14 cellular contexts compared by ENCODE assay signal in the genomic region with DNA sequence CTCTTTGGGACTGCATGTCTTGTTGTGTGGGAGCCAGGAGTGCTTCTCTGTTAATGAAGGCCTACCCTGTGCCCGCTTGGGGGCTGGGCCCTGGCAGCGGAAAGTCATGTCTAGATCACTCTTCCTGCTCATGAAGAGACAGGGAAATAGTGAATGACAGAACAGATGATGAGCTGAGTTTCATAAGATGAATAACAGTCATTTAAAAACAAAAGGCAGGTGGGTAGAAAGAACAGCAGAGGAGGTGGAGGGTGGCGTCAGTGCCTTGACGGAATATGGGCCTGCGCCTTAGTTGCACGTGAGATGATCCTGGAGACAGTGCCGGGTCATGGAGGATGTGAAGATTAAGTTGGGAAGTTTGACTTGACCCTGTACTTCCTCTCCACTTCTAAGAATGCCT.
DNase-seq lines count a peak whose midpoint lies in the region; ATAC-seq and TF ChIP-seq lines count a peak whose summit lies in the region.
"Had no signal": no experiment of that assay in that cellular context is flagged by ENCODE, and none has a peak within 500 bp of the region (broad histone marks: within the 10 kb centered on the region; RNA-seq: fewer than 3 reads in every experiment).

No MANE protein-coding gene starts in this region.

- POLR2A ChIA-PET in activated CD4-positive, alpha-beta memory T cell treated with anti-CD3 and anti-CD28 coated beads for 36 hours (lab: Charles Lee), result no interaction called here
- POLR2A ChIA-PET in activated CD4-positive, alpha-beta memory T cell treated with anti-CD3 and anti-CD28 coated beads, Interleukin-2, amount 10 ng/mL, durations not matched to agents 7 days and 5 days (lab: Charles Lee), result no interaction called here

- no peaks in the 10 kb centered on the region for H3K27me3 ChIP-seq in esophagus muscularis mucosa
- no peaks in the 10 kb centered on the region for H3K27me3 ChIP-seq in GM23248 (replicated peaks; ENCODE audit: insufficient read depth)
- H3K27me3 ChIP-seq: spleen, thyroid gland had no signal

- WGBS in esophagus muscularis mucosa, result 92% methylated on average over 7 of the region's 7 CpGs
- 97 to 99% methylated on average over 7 of the region's 7 CpGs for WGBS in GM23248 (ENCODE audit: low coverage in 1 of 2, low lambda C conversion rate in 2 of 2, missing lambda C conversion rate in 2 of 2), 2 experiments

- H3K9me3 ChIP-seq in esophagus muscularis mucosa (no peaks in the 10 kb centered on the region), GM23248 (ENCODE audit: low read depth) (no peaks in the 10 kb centered on the region)
- H3K9me3 ChIP-seq: spleen, thyroid gland had no signal

- TF ChIP-seq EP300 in esophagus muscularis mucosa (IDR thresholded peaks at IDR 0.05), result no peak

- peak; percentile 80 for DNase-seq in activated CD4-positive, alpha-beta memory T cell treated with anti-CD3 and anti-CD28 coated beads for 36 hours
- no peak for DNase-seq in activated CD4-positive, alpha-beta memory T cell treated with anti-CD3 and anti-CD28 coated beads, Interleukin-2, amount 10 ng/mL, durations not matched to agents 7 days and 5 days
- peak; percentile 11 to 18 for DNase-seq in activated CD4-positive, alpha-beta T cell treated with anti-CD3 and anti-CD28 coated beads, Interleukin-2, amount 50 U/mL, for 4 hours
- peak; percentile 75 for DNase-seq in esophagus muscularis mucosa (ENCODE audit: extremely low spot score)
- no peak for DNase-seq in stimulated activated effector memory CD8-positive, alpha-beta T cell treated with anti-CD3 and anti-CD28 coated beads, Interleukin-12 subunit alpha, Interleukin-12 subunit beta, amount 100 ng/mL, for 72 hours (ENCODE audit: low spot score in 2 of 2)
- DNase-seq in chondrocyte (ENCODE audit: low spot score), result no peak
- no peak for DNase-seq in GM23248
- DNase-seq in HFFc6, result no peak
- DNase-seq: foreskin fibroblast; NCI-H1417 treated with DMSO at 0.1 percent for 48 hours; NK-92 treated with Interleukin-12 subunit alpha and Interleukin-12 subunit beta, amount 100 ng/mL, for 24 hours; spleen; thyroid gland had no signal

- peaks cover 100% of the 10 kb centered on the region for H3K79me2 ChIP-seq in GM23248 (ENCODE audit: insufficient read depth)

- H3K27ac ChIP-seq in esophagus muscularis mucosa (replicated peaks in 1 of 4) (no peak overlapping the region), GM23248 (no peak overlapping the region)
- H3K27ac ChIP-seq: spleen, thyroid gland had no signal

- intact Hi-C loops in activated CD4-positive, alpha-beta memory T cell treated with anti-CD3 and anti-CD28 coated beads for 36 hours (cut with micrococcal nuclease), result no loop called here
- intact Hi-C loops in esophagus muscularis mucosa (cut with DNase I), result no loop called here

- H3K4me1 ChIP-seq in esophagus muscularis mucosa (peaks cover 26 to 72% (median 32%) of the 10 kb centered on the region in 4 donors), GM23248 (ENCODE audit: insufficient read depth) (peaks cover 14% of the 10 kb centered on the region)

- H3K27me3 Mint-ChIP-seq in activated CD4-positive, alpha-beta memory T cell treated with anti-CD3 and anti-CD28 coated beads for 36 hours, result no peaks in the 10 kb centered on the region
- no peaks in the 10 kb centered on the region for H3K27me3 Mint-ChIP-seq in activated CD4-positive, alpha-beta memory T cell treated with anti-CD3 and anti-CD28 coated beads, Interleukin-2, amount 10 ng/mL, durations not matched to agents 7 days and 5 days
- H3K27me3 Mint-ChIP-seq in chondrocyte (ENCODE audit: low read depth), result no peaks in the 10 kb centered on the region
- no peaks in the 10 kb centered on the region for H3K27me3 Mint-ChIP-seq in HFFc6 (ENCODE audit: insufficient read depth)

- no peaks in the 10 kb centered on the region for H3K9me3 Mint-ChIP-seq in activated CD4-positive, alpha-beta memory T cell treated with anti-CD3 and anti-CD28 coated beads for 36 hours
- no peaks in the 10 kb centered on the region for H3K9me3 Mint-ChIP-seq in activated CD4-positive, alpha-beta memory T cell treated with anti-CD3 and anti-CD28 coated beads, Interleukin-2, amount 10 ng/mL, durations not matched to agents 7 days and 5 days
- H3K9me3 Mint-ChIP-seq in stimulated activated effector memory CD8-positive, alpha-beta T cell treated with anti-CD3 and anti-CD28 coated beads, Interleukin-12 subunit alpha, Interleukin-12 subunit beta, amount 100 ng/mL, for 72 hours, result no peaks in the 10 kb centered on the region
- H3K9me3 Mint-ChIP-seq in chondrocyte (ENCODE audit: low read depth) (peaks cover 9% of the 10 kb centered on the region), HFFc6 (0 out of 2 replicates have a peak, but pooled peaks cover 4% of the 10 kb centered on the region)

- peaks cover 19% of the 10 kb centered on the region for H3F3A ChIP-seq in GM23248 (ENCODE audit: insufficient read depth)

- no peak overlapping the region for H2AFZ ChIP-seq in GM23248

- no peak for TF ChIP-seq POLR2A in esophagus muscularis mucosa (IDR thresholded peaks at IDR 0.05; ENCODE audit: low read depth)

- peaks cover 12% of the 10 kb centered on the region for H4K20me1 ChIP-seq in GM23248 (ENCODE audit: insufficient read depth)

- H3K4me3 ChIP-seq in esophagus muscularis mucosa (no peak overlapping the region), GM23248 (no peak overlapping the region)
- H3K4me3 ChIP-seq: spleen, thyroid gland had no signal

- no peak overlapping the region for H3K4me3 Mint-ChIP-seq in activated CD4-positive, alpha-beta memory T cell treated with anti-CD3 and anti-CD28 coated beads for 36 hours
- no peak overlapping the region for H3K4me3 Mint-ChIP-seq in activated CD4-positive, alpha-beta memory T cell treated with anti-CD3 and anti-CD28 coated beads, Interleukin-2, amount 10 ng/mL, durations not matched to agents 7 days and 5 days
- H3K4me3 Mint-ChIP-seq in stimulated activated effector memory CD8-positive, alpha-beta T cell treated with anti-CD3 and anti-CD28 coated beads, Interleukin-12 subunit alpha, Interleukin-12 subunit beta, amount 100 ng/mL, for 72 hours, result no peak overlapping the region
- H3K4me3 Mint-ChIP-seq in chondrocyte (ENCODE audit: unreplicated experiment) (no peak overlapping the region), HFFc6 (no peak overlapping the region)

- H3K9ac ChIP-seq in GM23248, result no peak overlapping the region

- peak overlapping the region; percentile 76 for H3K27ac Mint-ChIP-seq in activated CD4-positive, alpha-beta memory T cell treated with anti-CD3 and anti-CD28 coated beads for 36 hours
- H3K27ac Mint-ChIP-seq in activated CD4-positive, alpha-beta memory T cell treated with anti-CD3 and anti-CD28 coated beads, Interleukin-2, amount 10 ng/mL, durations not matched to agents 7 days and 5 days, result no peak overlapping the region
- H3K27ac Mint-ChIP-seq in stimulated activated effector memory CD8-positive, alpha-beta T cell treated with anti-CD3 and anti-CD28 coated beads, Interleukin-12 subunit alpha, Interleukin-12 subunit beta, amount 100 ng/mL, for 72 hours, result peak overlapping the region; percentile 61
- H3K27ac Mint-ChIP-seq in chondrocyte (ENCODE audit: unreplicated experiment) (no peak overlapping the region), HFFc6 (no peak overlapping the region)

- no peak overlapping the region for H3K4me2 ChIP-seq in GM23248 (ENCODE audit: unreplicated experiment)

- no peaks in the 10 kb centered on the region for H3K9me2 ChIP-seq in GM23248 (ENCODE audit: insufficient read depth)

- TF ChIP-seq CTCF in esophagus muscularis mucosa (IDR thresholded peaks at IDR 0.05) (no peak), chondrocyte (IDR thresholded peaks at IDR 0.05) (no peak), HFFc6 (IDR thresholded peaks at IDR 0.05) (no peak)

- H3K36me3 ChIP-seq in esophagus muscularis mucosa, result no peaks in the 10 kb centered on the region
- H3K36me3 ChIP-seq in GM23248 (ENCODE audit: low read depth), result no peaks in the 10 kb centered on the region
- H3K36me3 ChIP-seq: spleen, thyroid gland had no signal

- in situ Hi-C loops in GM23248 (cut with MboI), result no loop called here

- CTCF ChIA-PET in activated CD4-positive, alpha-beta memory T cell treated with anti-CD3 and anti-CD28 coated beads for 36 hours (lab: Charles Lee), result interaction anchor here (0.6 kb wide), 2 partner anchors 14 to 62 kb away, joined by 3 to 4 read pairs; no protein-coding TSS in a partner anchor
- CTCF ChIA-PET in activated CD4-positive, alpha-beta memory T cell treated with anti-CD3 and anti-CD28 coated beads, Interleukin-2, amount 10 ng/mL, durations not matched to agents 7 days and 5 days (lab: Charles Lee), result no interaction called here

- H3K36me3 Mint-ChIP-seq in activated CD4-positive, alpha-beta memory T cell treated with anti-CD3 and anti-CD28 coated beads for 36 hours, result peaks cover 3% of the 10 kb centered on the region
- H3K36me3 Mint-ChIP-seq in activated CD4-positive, alpha-beta memory T cell treated with anti-CD3 and anti-CD28 coated beads, Interleukin-2, amount 10 ng/mL, durations not matched to agents 7 days and 5 days (ENCODE audit: low read depth), result no peaks in the 10 kb centered on the region
- H3K36me3 Mint-ChIP-seq in stimulated activated effector memory CD8-positive, alpha-beta T cell treated with anti-CD3 and anti-CD28 coated beads, Interleukin-12 subunit alpha, Interleukin-12 subunit beta, amount 100 ng/mL, for 72 hours, result peaks cover 5% of the 10 kb centered on the region
- H3K36me3 Mint-ChIP-seq in chondrocyte (ENCODE audit: low read depth) (peaks cover 2% of the 10 kb centered on the region), HFFc6 (ENCODE audit: low read depth) (peaks cover 8% of the 10 kb centered on the region; the same call in 1 of the 2 replicates)

- ATAC-seq in stimulated activated effector memory CD8-positive, alpha-beta T cell treated with anti-CD3 and anti-CD28 coated beads, Interleukin-12 subunit alpha, Interleukin-12 subunit beta, amount 100 ng/mL, for 72 hours, result peak; percentile 63
- ATAC-seq: Right ventricle myocardium inferior had no signal

- peaks cover 77% of the 10 kb centered on the region for H3K4me1 Mint-ChIP-seq in activated CD4-positive, alpha-beta memory T cell treated with anti-CD3 and anti-CD28 coated beads for 36 hours (ENCODE audit: low read depth)
- H3K4me1 Mint-ChIP-seq in activated CD4-positive, alpha-beta memory T cell treated with anti-CD3 and anti-CD28 coated beads, Interleukin-2, amount 10 ng/mL, durations not matched to agents 7 days and 5 days, result peaks cover 54% of the 10 kb centered on the region
- H3K4me1 Mint-ChIP-seq in stimulated activated effector memory CD8-positive, alpha-beta T cell treated with anti-CD3 and anti-CD28 coated beads, Interleukin-12 subunit alpha, Interleukin-12 subunit beta, amount 100 ng/mL, for 72 hours, result peaks cover 72% of the 10 kb centered on the region
- H3K4me1 Mint-ChIP-seq in chondrocyte (ENCODE audit: low read depth), result peaks cover 39% of the 10 kb centered on the region
- peaks cover 48% of the 10 kb centered on the region for H3K4me1 Mint-ChIP-seq in HFFc6 (ENCODE audit: low read depth)

Comparison
In these comparisons a context has a peak if more than half of its experiments do, and no peak if none do; other contexts are left out.
1. DNase-seq: peak in activated CD4-positive, alpha-beta memory T cell treated with anti-CD3 and anti-CD28 coated beads for 36 hours (single experiment), activated CD4-positive, alpha-beta T cell treated with anti-CD3 and anti-CD28 coated beads, Interleukin-2, amount 50 U/mL, for 4 hours (2 of 2) and esophagus muscularis mucosa (single experiment); none in activated CD4-positive, alpha-beta memory T cell treated with anti-CD3 and anti-CD28 coated beads, Interleukin-2, amount 10 ng/mL, durations not matched to agents 7 days and 5 days (single experiment), stimulated activated effector memory CD8-positive, alpha-beta T cell treated with anti-CD3 and anti-CD28 coated beads, Interleukin-12 subunit alpha, Interleukin-12 subunit beta, amount 100 ng/mL, for 72 hours (0 of 2), chondrocyte (single experiment), GM23248 (single experiment) and HFFc6 (single experiment).
2. H3K27ac Mint-ChIP-seq: peak in activated CD4-positive, alpha-beta memory T cell treated with anti-CD3 and anti-CD28 coated beads for 36 hours (single experiment) and stimulated activated effector memory CD8-positive, alpha-beta T cell treated with anti-CD3 and anti-CD28 coated beads, Interleukin-12 subunit alpha, Interleukin-12 subunit beta, amount 100 ng/mL, for 72 hours (single experiment); none in activated CD4-positive, alpha-beta memory T cell treated with anti-CD3 and anti-CD28 coated beads, Interleukin-2, amount 10 ng/mL, durations not matched to agents 7 days and 5 days (single experiment), chondrocyte (single experiment) and HFFc6 (single experiment).